In genomic region chr12:57500213-57500612, GRCh38 we compare ENCODE assay signal across 21 cellular contexts. TPM values are rescaled to one million over a fixed set of nuclear protein-coding genes. Genes with fewer than 3 reads are reported as not detected.
DNase-seq lines count a peak whose midpoint lies in the region; ATAC-seq, FAIRE-seq and TF ChIP-seq lines count a peak whose summit lies in the region.
"Had no signal": no experiment of that assay in that cellular context is flagged by ENCODE, and none has a peak within 500 bp of the region (broad histone marks: within the 10 kb centered on the region; RNA-seq: fewer than 3 reads in every experiment).

No MANE protein-coding gene starts in this region.

- H3K9me3 ChIP-seq in HCT116 (ENCODE audit: control insufficient read depth in 1 of 2, insufficient read depth in 1 of 2, low read depth in 1 of 2, low read length in 2 of 2): no peaks in the 10 kb centered on the region
- H3K9me3 ChIP-seq in GM12878 (replicated peaks; ENCODE audit: control insufficient read depth, insufficient read depth, low read length): no peaks in the 10 kb centered on the region
- H3K9me3 ChIP-seq in spleen: no peaks in the 10 kb centered on the region
- H3K9me3 ChIP-seq in gastrocnemius medialis: no peaks in the 10 kb centered on the region
- H3K9me3 ChIP-seq: BE2C, Caco-2 had no signal

- no peak for TF ChIP-seq EP300 in GM12878 (IDR thresholded peaks at IDR 0.05; ENCODE audit: borderline replicate concordance in 1 of 2, control insufficient read depth in 1 of 2, low read depth in 2 of 2, low read length in 2 of 2)

- RAD21 ChIA-PET in HCT116 (lab: Charles Lee; ENCODE audit: low non-redundant PET in 1 of 2, low total read pairs in 2 of 2, uncharacterized antibody in 2 of 2, unreplicated experiment in 2 of 2): no interaction called here
- RAD21 ChIA-PET in GM12878 (lab: Charles Lee; ENCODE audit: unreplicated experiment): no interaction called here

- peaks cover 19% of the 10 kb centered on the region for H3K36me3 Mint-ChIP-seq in glutamatergic neuron (ENCODE audit: unreplicated experiment)

- BruUV-seq in HCT116 (replicated peaks; lab: Mats Ljungman, UMichigan) (no TSS peak), GM12878 (replicated peaks; lab: Mats Ljungman, UMichigan) (no TSS peak)

- no peak for TF ChIP-seq CTCF in HCT116 (IDR thresholded peaks at IDR 0.05 in 2 of 3, conservative IDR thresholded peaks at IDR 0.05 in 1 of 3; ENCODE audit: borderline replicate concordance in 1 of 3, insufficient read depth in 1 of 3, low read depth in 2 of 3, low read length in 2 of 3)
- no peak for TF ChIP-seq CTCF in GM12878 (IDR thresholded peaks at IDR 0.05 in 2 of 3, conservative IDR thresholded peaks at IDR 0.05 in 1 of 3; ENCODE audit: control insufficient read depth in 2 of 3, extremely low read depth in 1 of 3, insufficient read depth in 1 of 3, low read depth in 3 of 3, low read length in 3 of 3)
- no peak for TF ChIP-seq CTCF in glutamatergic neuron (IDR thresholded peaks at IDR 0.05; ENCODE audit: partially characterized antibody, unreplicated experiment)
- no peak for TF ChIP-seq CTCF in spleen (IDR thresholded peaks at IDR 0.05 in 8 of 11, conservative IDR thresholded peaks at IDR 0.05 in 3 of 11)
- no peak for TF ChIP-seq CTCF in gastrocnemius medialis (IDR thresholded peaks at IDR 0.05 in 4 of 5, conservative IDR thresholded peaks at IDR 0.05 in 1 of 5)

- no peak for TF ChIP-seq RAD21 in HCT116 (IDR thresholded peaks at IDR 0.05; ENCODE audit: low read depth)
- TF ChIP-seq RAD21 in GM12878 (IDR thresholded peaks at IDR 0.05; ENCODE audit: insufficient read depth, low read depth, low read length): no peak

- no peak overlapping the region for H3K4me3 Mint-ChIP-seq in glutamatergic neuron (ENCODE audit: unreplicated experiment)
- H3K4me3 Mint-ChIP-seq: CD4-positive, CD25-positive, alpha-beta regulatory T cell; H9; IgD-negative memory B cell had no signal

- peaks cover 11% of the 10 kb centered on the region for H3K9me3 Mint-ChIP-seq in glutamatergic neuron (ENCODE audit: unreplicated experiment)
- H3K9me3 Mint-ChIP-seq: CD4-positive, CD25-positive, alpha-beta regulatory T cell; IgD-negative memory B cell had no signal

- no peak for TF ChIP-seq POLR2A in HCT116 (IDR thresholded peaks at IDR 0.05; ENCODE audit: borderline replicate concordance, extremely low read depth, insufficient read depth, insufficient read length)
- peak; percentile 55 for TF ChIP-seq POLR2A in GM12878 (IDR thresholded peaks at IDR 0.05; ENCODE audit: low read depth, low read length)
- TF ChIP-seq POLR2A in spleen (IDR thresholded peaks at IDR 0.05): no peak
- no peak for TF ChIP-seq POLR2A in gastrocnemius medialis (IDR thresholded peaks at IDR 0.05)

- H2AFZ ChIP-seq in HCT116 (ENCODE audit: low read depth, low read length, poor library complexity, severe bottlenecking): no peak overlapping the region
- no peak overlapping the region for H2AFZ ChIP-seq in GM12878 (ENCODE audit: control insufficient read depth, low read depth, low read length)

- intact Hi-C loops in HCT116 (cut with micrococcal nuclease): no loop called here
- intact Hi-C loops in GM12878 (cut with micrococcal nuclease; ENCODE audit: unreplicated experiment): no loop called here
- intact Hi-C loops in spleen (cut with DNase I; ENCODE audit: low total_unique reads): no loop called here
- intact Hi-C loops in gastrocnemius medialis (cut with DNase I; ENCODE audit: low total_unique reads): no loop called here

- H3K4me2 ChIP-seq in HCT116 (ENCODE audit: low read length): no peak overlapping the region
- no peak overlapping the region for H3K4me2 ChIP-seq in GM12878 (ENCODE audit: control insufficient read depth, insufficient read depth)

- no peak overlapping the region for H3K27ac ChIP-seq in HCT116 (ENCODE audit: low read depth, low read length)
- no peak overlapping the region for H3K27ac ChIP-seq in GM12878 (ENCODE audit: control insufficient read depth, insufficient read depth)
- H3K27ac ChIP-seq in spleen: peak overlapping the region in 3 of 8 donors; percentile 8 to 31 (median 19)
- H3K27ac ChIP-seq in gastrocnemius medialis: no peak overlapping the region

- peaks cover 3% of the 10 kb centered on the region for H3K27me3 Mint-ChIP-seq in glutamatergic neuron (ENCODE audit: unreplicated experiment)
- H3K27me3 Mint-ChIP-seq: CD4-positive, CD25-positive, alpha-beta regulatory T cell; IgD-negative memory B cell had no signal

- 95% methylated on average over 11 of the region's 11 CpGs for WGBS in GM12878 (ENCODE audit: insufficient coverage, insufficient replicate concordance, low lambda C conversion rate, missing lambda C conversion rate)
- 73 to 96% (median 82%) methylated on average over 11 of the region's 11 CpGs for WGBS in spleen, 5 donors

- SMC1A ChIA-PET in GM12878 (lab: Charles Lee; ENCODE audit: uncharacterized antibody, unreplicated experiment): no interaction called here

- H3K4me1 ChIP-seq in HCT116 (ENCODE audit: control insufficient read depth in 1 of 2, insufficient read depth in 2 of 2, low read length in 2 of 2) (no peaks in the 10 kb centered on the region), GM12878 (ENCODE audit: control insufficient read depth, insufficient read depth, low read length) (no peaks in the 10 kb centered on the region), spleen (peaks cover 0 to 12% (median 0%) of the 10 kb centered on the region in 6 donors), gastrocnemius medialis (no peaks in the 10 kb centered on the region)
- H3K4me1 ChIP-seq: BE2C, Caco-2 had no signal

- no peak for FAIRE-seq in GM12878 (lab: Jason Lieb, UNC)
- FAIRE-seq: A204.1, HepG2 had no signal

- H3K27me3 ChIP-seq in HCT116 (ENCODE audit: insufficient read depth, low read length) (no peaks in the 10 kb centered on the region), GM12878 (replicated peaks in 1 of 2; ENCODE audit: control insufficient read depth in 2 of 2, insufficient read depth in 2 of 2, low read length in 1 of 2) (no peaks in the 10 kb centered on the region), spleen (replicated peaks in 1 of 7) (no peaks in the 10 kb centered on the region), gastrocnemius medialis (no peaks in the 10 kb centered on the region)
- H3K27me3 ChIP-seq: BE2C had no signal

- H3K79me2 ChIP-seq in HCT116 (ENCODE audit: insufficient read depth, low read length) (no peaks in the 10 kb centered on the region), GM12878 (ENCODE audit: control insufficient read depth, insufficient read depth, low read length) (no peaks in the 10 kb centered on the region)

- POLR2A ChIA-PET in HCT116 (lab: Charles Lee) (no interaction called here), GM12878 (lab: Charles Lee) (no interaction called here)

- in situ Hi-C loops in GM12878 (cut with MboI) (no loop called here), gastrocnemius medialis (cut with MboI; ENCODE audit: low sequenced_read_pairs in 4 of 4) (loop anchor here in 1 of 4 donors (25.0 kb wide), 1 partner anchor 863 kb away; the partner anchor contains the start of genes ATP5F1B and BAZ2A)

- H3K9me2 ChIP-seq in HCT116 (ENCODE audit: insufficient read depth): no peaks in the 10 kb centered on the region

- CTCF ChIA-PET in HCT116 (lab: Charles Lee) (no interaction called here), GM12878 (lab: Yijun Ruan, JAX) (no interaction called here)

- peak overlapping the region; percentile 43 for H3K27ac Mint-ChIP-seq in glutamatergic neuron (ENCODE audit: unreplicated experiment)
- H3K27ac Mint-ChIP-seq: H9 had no signal

- ATAC-seq in HCT116: no peak
- ATAC-seq in GM12878: no peak
- ATAC-seq in gastrocnemius medialis: no peak
- ATAC-seq in GM19324 (IDR thresholded peaks at IDR 0.05; ENCODE audit: low FRiP score, unreplicated experiment): no peak
- ATAC-seq: HepG2 had no signal

- H3K4me3 ChIP-seq in HCT116 (replicated peaks in 1 of 2; ENCODE audit: low read depth in 1 of 2, low read length in 2 of 2): no peak overlapping the region
- no peak overlapping the region for H3K4me3 ChIP-seq in GM12878
- no peak overlapping the region for H3K4me3 ChIP-seq in spleen
- H3K4me3 ChIP-seq in gastrocnemius medialis: no peak overlapping the region

- H3K4me1 Mint-ChIP-seq in glutamatergic neuron (ENCODE audit: low read depth, unreplicated experiment): peaks cover 16% of the 10 kb centered on the region

- H3K9ac ChIP-seq in HCT116 (ENCODE audit: low read length) (no peak overlapping the region), GM12878 (ENCODE audit: control insufficient read depth, insufficient read depth, low read length) (no peak overlapping the region)

- H4K20me1 ChIP-seq in HCT116 (ENCODE audit: insufficient read depth) (no peaks in the 10 kb centered on the region), GM12878 (ENCODE audit: control insufficient read depth, insufficient read depth) (no peaks in the 10 kb centered on the region)

- H3K36me3 ChIP-seq in HCT116 (ENCODE audit: control insufficient read depth in 1 of 2, insufficient read depth in 2 of 2, low read length in 2 of 2) (peaks cover 46 to 57% of the 10 kb centered on the region in 2 experiments), GM12878 (ENCODE audit: control insufficient read depth in 2 of 2, insufficient read depth in 2 of 2, low read length in 1 of 2) (peaks cover 14 to 26% of the 10 kb centered on the region in 2 experiments), spleen (peaks cover 0 to 100% (median 82%) of the 10 kb centered on the region in 6 donors), gastrocnemius medialis (peaks cover 0 to 74% of the 10 kb centered on the region in 2 donors)

- DNase-seq in HCT116 (ENCODE audit: low read depth, low spot score): no peak
- DNase-seq in GM12878 (ENCODE audit: low read depth, low spot score): no peak
- no peak for DNase-seq in glutamatergic neuron
- DNase-seq in spleen: peak; percentile 62
- DNase-seq in gastrocnemius medialis: no peak
- no peak for DNase-seq in T-helper 1 cell
- DNase-seq: ACHN; BE2C; C1 segment of cervical spinal cord; Caco-2; CD4-positive, CD25-positive, alpha-beta regulatory T cell; DMS153; DMS79; GF-D8; GOT3; H9; KG1 had no signal

RNA-seq across cellular contexts. Expression of gene MARS1, which starts 12.3 kb away (rescaled TPM):
- total RNA-seq in HCT116 (2021; ENCODE audit: unreplicated experiment): 344 TPM
- polyA plus RNA-seq in HCT116 (2012): 228 and 235 TPM in 2 replicates
- total RNA-seq in GM12878 (2013; cell fraction: nucleolus; rRNA removed): 122 and 126 TPM in 2 replicates
- 138 and 155 TPM in 2 replicates for total RNA-seq in GM12878 (2014; rRNA removed)
- 132 and 151 TPM in 2 replicates for total RNA-seq in GM12878 (2014; rRNA removed; fragmentation: Illumina TruSeq; extraction: Trizol)
- 208 and 212 TPM in 2 replicates for total RNA-seq in GM12878 (2021)
- 84.1 TPM for polyA plus RNA-seq in GM12878 (2011; ENCODE audit: low read depth)
- polyA plus RNA-seq in GM12878 (2011; rRNA removed): 61.9 and 108 TPM in 2 replicates
- polyA plus RNA-seq in GM12878 (2011; cell fraction: cytosol; rRNA removed): 94.9 and 95.4 TPM in 2 replicates
- 477 and 501 TPM in 2 replicates for polyA plus RNA-seq in GM12878 (2011; cell fraction: nucleus; rRNA removed)
- polyA plus RNA-seq in GM12878 (2012): 85.5 and 109 TPM in 2 replicates
- polyA plus RNA-seq in GM12878 (2014; fragmentation: Illumina TruSeq; extraction: Trizol): 161 and 221 TPM in 2 replicates
- polyA plus RNA-seq in GM12878 (2014; fragmentation: Nextera tagmentation; extraction: Ambion mirVana): 100 to 1,000 TPM in 1 of 2 experiments, 10 to 100 TPM in 1; 72.3 to 129 TPM
- polyA plus RNA-seq in GM12878 (2014; rRNA removed): 137 and 156 TPM in 2 replicates
- 100 to 1,000 TPM; 255 to 270 TPM for polyA plus RNA-seq in GM12878 (2016; fragmentation: Nextera tagmentation; extraction: Ambion mirVana)
- 108 and 144 TPM in 2 replicates for polyA minus RNA-seq in GM12878 (2011; rRNA and poly(A)+ RNA removed)
- polyA minus RNA-seq in GM12878 (2011; cell fraction: cytosol; rRNA and poly(A)+ RNA removed): 46.5 and 52.1 TPM in 2 replicates
- polyA minus RNA-seq in GM12878 (2011; cell fraction: nucleus; rRNA and poly(A)+ RNA removed): 102 and 181 TPM in 2 replicates
- total RNA-seq in glutamatergic neuron (ENCODE audit: unreplicated experiment): 870 TPM
- 100 to 1,000 TPM in 4 of 7 donors, 10 to 100 TPM in 3; 72.4 to 186 (median 146) TPM for total RNA-seq in spleen
- 100 to 1,000 TPM in 1 of 3 donors, 10 to 100 TPM in 2; 67.4 to 104 (median 89.2) TPM for polyA plus RNA-seq in spleen
- 10 to 100 TPM; 37.7 to 81.1 (median 42.0) TPM for total RNA-seq in gastrocnemius medialis

RNA-seq across cellular contexts. Expression of gene DDIT3, which starts 20.1 kb away (rescaled TPM):
- total RNA-seq in HCT116 (2021; ENCODE audit: unreplicated experiment) (84.7 TPM), GM12878 (2014; rRNA removed) (9.7 and 9.8 TPM in 2 replicates), GM12878 (2014; rRNA removed; fragmentation: Illumina TruSeq; extraction: Trizol) (10.4 and 12.2 TPM in 2 replicates), GM12878 (2021) (8.2 and 9.2 TPM in 2 replicates), glutamatergic neuron (ENCODE audit: unreplicated experiment) (70.9 TPM), spleen (10 to 100 TPM; 18.0 to 27.7 (median 21.6) TPM), gastrocnemius medialis (10 to 100 TPM; 11.8 to 46.4 (median 17.1) TPM)
- 61.6 and 155 TPM in 2 replicates for polyA plus RNA-seq in HCT116 (2012)
- 21.5 and 24.3 TPM in 2 replicates for total RNA-seq in GM12878 (2013; cell fraction: nucleolus; rRNA removed)
- 38.8 TPM for polyA plus RNA-seq in GM12878 (2011; ENCODE audit: low read depth)
- polyA plus RNA-seq in GM12878 (2011; rRNA removed) (23.6 and 25.0 TPM in 2 replicates), GM12878 (2014; fragmentation: Illumina TruSeq; extraction: Trizol) (10.9 and 13.4 TPM in 2 replicates), GM12878 (2014; fragmentation: Nextera tagmentation; extraction: Ambion mirVana) (10 to 100 TPM; 26.8 to 28.9 TPM), GM12878 (2014; rRNA removed) (9.9 and 10.1 TPM in 2 replicates), GM12878 (2016; fragmentation: Nextera tagmentation; extraction: Ambion mirVana) (10 to 100 TPM; 20.0 to 21.7 TPM), spleen (10 to 100 TPM; 39.8 to 43.9 (median 43.4) TPM)
- 14.0 and 15.9 TPM in 2 replicates for polyA plus RNA-seq in GM12878 (2011; cell fraction: cytosol; rRNA removed)
- 25.8 and 42.9 TPM in 2 replicates for polyA plus RNA-seq in GM12878 (2011; cell fraction: nucleus; rRNA removed)
- 41.1 and 47.1 TPM in 2 replicates for polyA plus RNA-seq in GM12878 (2012)
- 17.3 and 23.4 TPM in 2 replicates for polyA minus RNA-seq in GM12878 (2011; rRNA and poly(A)+ RNA removed)
- 7.3 and 11.1 TPM in 2 replicates for polyA minus RNA-seq in GM12878 (2011; cell fraction: cytosol; rRNA and poly(A)+ RNA removed)
- 13.8 and 17.0 TPM in 2 replicates for polyA minus RNA-seq in GM12878 (2011; cell fraction: nucleus; rRNA and poly(A)+ RNA removed)

RNA-seq across cellular contexts. Expression of gene ARHGAP9, which starts 20.5 kb away (rescaled TPM):
- total RNA-seq in HCT116 (2021; ENCODE audit: unreplicated experiment) (0.84 TPM), GM12878 (2014; rRNA removed) (78.1 and 79.8 TPM in 2 replicates), GM12878 (2014; rRNA removed; fragmentation: Illumina TruSeq; extraction: Trizol) (47.3 and 51.7 TPM in 2 replicates), GM12878 (2021) (101 and 102 TPM in 2 replicates), glutamatergic neuron (ENCODE audit: unreplicated experiment) (52.0 TPM), spleen (100 to 1,000 TPM; 148 to 328 (median 226) TPM), gastrocnemius medialis (1 to 10 TPM; 2.7 to 5.1 (median 4.7) TPM)
- 0.46 and 0.62 TPM in 2 replicates for polyA plus RNA-seq in HCT116 (2012)
- 37.8 and 38.9 TPM in 2 replicates for total RNA-seq in GM12878 (2013; cell fraction: nucleolus; rRNA removed)
- 72.3 TPM for polyA plus RNA-seq in GM12878 (2011; ENCODE audit: low read depth)
- polyA plus RNA-seq in GM12878 (2011; rRNA removed) (42.5 and 68.9 TPM in 2 replicates), GM12878 (2014; fragmentation: Illumina TruSeq; extraction: Trizol) (63.7 and 89.0 TPM in 2 replicates), GM12878 (2014; fragmentation: Nextera tagmentation; extraction: Ambion mirVana) (10 to 100 TPM; 19.5 to 75.6 TPM), GM12878 (2014; rRNA removed) (98.7 and 106 TPM in 2 replicates), GM12878 (2016; fragmentation: Nextera tagmentation; extraction: Ambion mirVana) (10 to 100 TPM; 71.1 to 81.3 TPM), spleen (100 to 1,000 TPM; 190 to 400 (median 251) TPM)
- 45.6 and 45.9 TPM in 2 replicates for polyA plus RNA-seq in GM12878 (2011; cell fraction: cytosol; rRNA removed)
- 245 and 345 TPM in 2 replicates for polyA plus RNA-seq in GM12878 (2011; cell fraction: nucleus; rRNA removed)
- polyA plus RNA-seq in GM12878 (2012): 80.4 and 88.1 TPM in 2 replicates
- polyA minus RNA-seq in GM12878 (2011; rRNA and poly(A)+ RNA removed): 24.9 and 34.8 TPM in 2 replicates
- 20.1 and 23.3 TPM in 2 replicates for polyA minus RNA-seq in GM12878 (2011; cell fraction: cytosol; rRNA and poly(A)+ RNA removed)
- polyA minus RNA-seq in GM12878 (2011; cell fraction: nucleus; rRNA and poly(A)+ RNA removed): 35.5 and 59.9 TPM in 2 replicates

RNA-seq across cellular contexts. Expression of gene MBD6, which starts 22.4 kb away (rescaled TPM):
- 70.1 TPM for total RNA-seq in HCT116 (2021; ENCODE audit: unreplicated experiment)
- polyA plus RNA-seq in HCT116 (2012): 31.0 and 33.2 TPM in 2 replicates
- 16.4 and 19.1 TPM in 2 replicates for total RNA-seq in GM12878 (2013; cell fraction: nucleolus; rRNA removed)
- total RNA-seq in GM12878 (2014; rRNA removed): 3.1 and 4.6 TPM in 2 replicates
- 3.5 and 3.7 TPM in 2 replicates for total RNA-seq in GM12878 (2014; rRNA removed; fragmentation: Illumina TruSeq; extraction: Trizol)
- total RNA-seq in GM12878 (2021): 41.5 and 52.7 TPM in 2 replicates
- 12.0 TPM for polyA plus RNA-seq in GM12878 (2011; ENCODE audit: low read depth)
- 2.0 and 3.8 TPM in 2 replicates for polyA plus RNA-seq in GM12878 (2011; rRNA removed)
- polyA plus RNA-seq in GM12878 (2011; cell fraction: cytosol; rRNA removed): 1.8 and 1.9 TPM in 2 replicates
- polyA plus RNA-seq in GM12878 (2011; cell fraction: nucleus; rRNA removed): 43.1 and 56.1 TPM in 2 replicates
- polyA plus RNA-seq in GM12878 (2012): 18.4 and 22.0 TPM in 2 replicates
- polyA plus RNA-seq in GM12878 (2014; fragmentation: Illumina TruSeq; extraction: Trizol): 5.9 and 12.7 TPM in 2 replicates
- polyA plus RNA-seq in GM12878 (2014; fragmentation: Nextera tagmentation; extraction: Ambion mirVana): 1 to 10 TPM; 1.5 to 5.5 TPM
- 20.2 and 24.3 TPM in 2 replicates for polyA plus RNA-seq in GM12878 (2014; rRNA removed)
- 1 to 10 TPM; 8.1 to 8.6 TPM for polyA plus RNA-seq in GM12878 (2016; fragmentation: Nextera tagmentation; extraction: Ambion mirVana)
- polyA minus RNA-seq in GM12878 (2011; rRNA and poly(A)+ RNA removed): 4.3 and 5.9 TPM in 2 replicates
- polyA minus RNA-seq in GM12878 (2011; cell fraction: cytosol; rRNA and poly(A)+ RNA removed): 3.6 and 6.3 TPM in 2 replicates
- 11.7 and 19.9 TPM in 2 replicates for polyA minus RNA-seq in GM12878 (2011; cell fraction: nucleus; rRNA and poly(A)+ RNA removed)
- total RNA-seq in glutamatergic neuron (ENCODE audit: unreplicated experiment): 108 TPM
- 100 to 1,000 TPM in 4 of 7 donors, 10 to 100 TPM in 3; 52.9 to 171 (median 110) TPM for total RNA-seq in spleen
- 10 to 100 TPM; 14.8 to 65.0 (median 61.2) TPM for polyA plus RNA-seq in spleen
- total RNA-seq in gastrocnemius medialis: 10 to 100 TPM in 3 of 4 donors, 1 to 10 TPM in 1; 5.5 to 20.3 (median 12.9) TPM

RNA-seq across cellular contexts. Expression of gene GLI1, which starts 40.6 kb away (rescaled TPM):
- total RNA-seq in HCT116 (2021; ENCODE audit: unreplicated experiment) (6.4 TPM), GM12878 (2014; rRNA removed) (0.71 and 1.0 TPM in 2 replicates), GM12878 (2014; rRNA removed; fragmentation: Illumina TruSeq; extraction: Trizol) (0.31 and 0.32 TPM in 2 replicates), GM12878 (2021) (1.1 and 1.2 TPM in 2 replicates), glutamatergic neuron (ENCODE audit: unreplicated experiment) (2.3 TPM), spleen (1 to 10 TPM in 4 of 7 donors, under 1 TPM in 3; 0.46 to 3.6 (median 1.1) TPM), gastrocnemius medialis (1 to 10 TPM in 1 of 4 donors, not detected in 3; 1.0 TPM)
- polyA plus RNA-seq in HCT116 (2012): 1.6 and 2.5 TPM in 2 replicates
- 0.51 and 0.69 TPM in 2 replicates for total RNA-seq in GM12878 (2013; cell fraction: nucleolus; rRNA removed)
- polyA plus RNA-seq in GM12878 (2011; ENCODE audit: low read depth): 0.33 TPM
- polyA plus RNA-seq in GM12878 (2011; rRNA removed) (0.97 and 1.2 TPM in 2 replicates), GM12878 (2014; fragmentation: Illumina TruSeq; extraction: Trizol) (0.32 and 0.79 TPM in 2 replicates), GM12878 (2014; fragmentation: Nextera tagmentation; extraction: Ambion mirVana) (under 1 TPM; 0.32 to 0.46 TPM), GM12878 (2014; rRNA removed) (0.53 and 1.4 TPM in 2 replicates), GM12878 (2016; fragmentation: Nextera tagmentation; extraction: Ambion mirVana) (under 1 TPM; 0.27 to 0.82 TPM), spleen (1 to 10 TPM in 1 of 3 donors, under 1 TPM in 2; 0.63 to 1.2 (median 0.77) TPM)
- 0.96 and 1.5 TPM in 2 replicates for polyA plus RNA-seq in GM12878 (2011; cell fraction: cytosol; rRNA removed)
- polyA plus RNA-seq in GM12878 (2011; cell fraction: nucleus; rRNA removed): 4.4 and 6.4 TPM in 2 replicates
- polyA plus RNA-seq in GM12878 (2012): 0.19 and 0.28 TPM in 2 replicates
- polyA minus RNA-seq in GM12878 (2011; rRNA and poly(A)+ RNA removed): 0.98 and 1.5 TPM in 2 replicates
- polyA minus RNA-seq in GM12878 (2011; cell fraction: cytosol; rRNA and poly(A)+ RNA removed): 0.31 TPM in 1 of 2 replicates, not detected in the other
- polyA minus RNA-seq in GM12878 (2011; cell fraction: nucleus; rRNA and poly(A)+ RNA removed): 0.38 and 0.97 TPM in 2 replicates

Comparison
In these comparisons a context has a peak if more than half of its experiments do, and no peak if none do; other contexts are left out.
1. Of the 18 proteins assayed by ChIP-seq in both GM12878 and HCT116: peak only in GM12878: POLR2A; only in HCT116: POLR2AphosphoS5; in both: none; in neither: 16.